In the genomic region with DNA sequence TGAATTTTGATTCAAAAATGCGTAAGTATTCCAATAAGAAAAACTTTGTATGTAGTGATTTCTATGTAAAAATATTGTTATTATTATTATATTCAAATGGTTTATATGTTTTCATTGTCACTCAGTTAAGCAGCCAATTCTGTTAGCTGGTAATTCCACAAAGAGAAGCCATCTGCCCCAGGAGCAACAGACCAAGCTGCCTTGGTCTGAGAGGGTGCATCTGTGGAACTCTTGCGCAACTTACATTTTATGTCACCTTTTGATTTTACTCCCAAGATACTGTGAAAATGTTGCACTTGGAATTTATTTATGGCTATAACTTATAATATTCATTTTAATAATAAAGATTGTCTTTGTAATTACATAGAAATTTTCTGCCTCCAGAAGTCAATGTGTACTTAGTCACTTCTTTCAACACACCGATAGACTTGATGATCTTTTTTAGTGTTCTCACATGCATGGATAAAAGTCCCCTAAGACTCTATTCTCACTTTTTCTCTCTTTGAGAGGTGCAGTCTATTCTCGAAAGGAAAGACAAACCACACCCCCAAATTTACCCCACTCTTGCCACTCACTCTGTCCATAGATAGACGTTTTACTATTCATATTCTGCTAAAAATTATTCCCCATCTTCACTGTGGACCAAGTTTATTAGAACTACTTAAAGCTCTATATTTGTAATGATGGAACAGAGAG, we compare ENCODE assay signal across 28 cellular contexts. TPM values are rescaled to one million over a fixed set of nuclear protein-coding genes. Genes with fewer than 3 reads are reported as not detected.
DNase-seq lines count a peak whose midpoint lies in the region; ATAC-seq, FAIRE-seq and TF ChIP-seq lines count a peak whose summit lies in the region.
"Had no signal": no experiment of that assay in that cellular context is flagged by ENCODE, and none has a peak within 500 bp of the region (broad histone marks: within the 10 kb centered on the region; RNA-seq: fewer than 3 reads in every experiment).

No MANE protein-coding gene starts in this region.

- H3K14ac ChIP-seq in neuronal stem cell (ENCODE audit: low read length), result no peak overlapping the region

- no peak overlapping the region for H4K91ac ChIP-seq in neuronal stem cell (ENCODE audit: low read depth, low read length, poor library complexity)

- POLR2A ChIA-PET in A549 (lab: Yijun Ruan, JAX), result no interaction called here
- POLR2A ChIA-PET in activated CD8-positive, alpha-beta T cell treated with anti-CD3 and anti-CD28 coated beads for 36 hours (lab: Charles Lee), result interaction anchor here (1.2 kb wide), 1 partner anchor 30 kb away, joined by 3 read pairs; no protein-coding TSS in a partner anchor

- no peak overlapping the region for H2BK12ac ChIP-seq in neuronal stem cell (ENCODE audit: low read length)

- H2AFZ ChIP-seq in neuronal stem cell (ENCODE audit: low read length), result no peak overlapping the region
- H2AFZ ChIP-seq: GM23338 had no signal

- intact Hi-C loops in activated CD8-positive, alpha-beta T cell treated with anti-CD3 and anti-CD28 coated beads for 36 hours (cut with micrococcal nuclease), result no loop called here

- TF ChIP-seq RAD21 in A549 (conservative IDR thresholded peaks at IDR 0.05 in 1 of 2, IDR thresholded peaks at IDR 0.05 in 1 of 2), result no peak

- H3K36me3 ChIP-seq in CD4-positive, CD25-positive, alpha-beta regulatory T cell (ENCODE audit: control insufficient read depth, insufficient read depth, low read length), result peaks cover 20% of the 10 kb centered on the region
- peaks cover 14% of the 10 kb centered on the region for H3K36me3 ChIP-seq in effector memory CD4-positive, alpha-beta T cell (ENCODE audit: control insufficient read depth, insufficient read depth, low read length)
- no peaks in the 10 kb centered on the region for H3K36me3 ChIP-seq in neuronal stem cell (replicated peaks in 1 of 2; ENCODE audit: control insufficient read depth in 2 of 2, insufficient read depth in 2 of 2, low read length in 2 of 2)
- H3K36me3 ChIP-seq: lower lobe of right lung, Peyer's patch, SJCRH30, upper lobe of left lung had no signal

- H3K9me3 ChIP-seq in A549 (no peaks in the 10 kb centered on the region), neuronal stem cell (replicated peaks in 1 of 2; ENCODE audit: control insufficient read depth in 2 of 2, insufficient read depth in 1 of 2, low read depth in 1 of 2, low read length in 2 of 2) (no peaks in the 10 kb centered on the region)
- no peaks in the 10 kb centered on the region for H3K9me3 ChIP-seq in CD4-positive, CD25-positive, alpha-beta regulatory T cell (ENCODE audit: control insufficient read depth in 2 of 2, low read length in 2 of 2)
- no peaks in the 10 kb centered on the region for H3K9me3 ChIP-seq in effector memory CD4-positive, alpha-beta T cell (ENCODE audit: control insufficient read depth, low read length)
- H3K9me3 ChIP-seq: lower lobe of right lung, mucosa of descending colon, Peyer's patch, SJCRH30, upper lobe of left lung had no signal

- H2BK5ac ChIP-seq in neuronal stem cell (ENCODE audit: low read length), result no peak overlapping the region

- no peaks in the 10 kb centered on the region for H3K9me3 Mint-ChIP-seq in CD4-positive, CD25-positive, alpha-beta regulatory T cell
- H3K9me3 Mint-ChIP-seq in activated CD8-positive, alpha-beta T cell treated with anti-CD3 and anti-CD28 coated beads for 36 hours, result no peaks in the 10 kb centered on the region
- peaks cover 8% of the 10 kb centered on the region for H3K9me3 Mint-ChIP-seq in osteocyte (ENCODE audit: unreplicated experiment)
- H3K9me3 Mint-ChIP-seq: GM23338 had no signal

- no peak overlapping the region for H2BK120ac ChIP-seq in neuronal stem cell (ENCODE audit: low read depth, low read length)

- H3K9ac ChIP-seq in neuronal stem cell (ENCODE audit: low read depth, low read length, poor library complexity), result no peak overlapping the region

- H3K23ac ChIP-seq in neuronal stem cell (ENCODE audit: low read depth, low read length, poor library complexity), result no peak overlapping the region

- no peaks in the 10 kb centered on the region for H3K27me3 ChIP-seq in CD4-positive, CD25-positive, alpha-beta regulatory T cell (ENCODE audit: control insufficient read depth, insufficient read depth, low read length)
- H3K27me3 ChIP-seq in effector memory CD4-positive, alpha-beta T cell (replicated peaks; ENCODE audit: control insufficient read depth, insufficient read depth, low read length, poor library complexity, severe bottlenecking), result no peaks in the 10 kb centered on the region
- H3K27me3 ChIP-seq in neuronal stem cell (ENCODE audit: control insufficient read depth in 3 of 3, insufficient read depth in 3 of 3, low read depth in 1 of 3, low read length in 3 of 3), result peaks cover 0 to 4% (median 0%) of the 10 kb centered on the region in 3 experiments
- H3K27me3 ChIP-seq: Peyer's patch, SJCRH30, upper lobe of left lung had no signal

- no peak overlapping the region for H3K18ac ChIP-seq in neuronal stem cell (ENCODE audit: low read length)

- no peak overlapping the region for H4K8ac ChIP-seq in neuronal stem cell (ENCODE audit: low read depth, low read length)

- H3K4me2 ChIP-seq in A549 (no peak overlapping the region), neuronal stem cell (ENCODE audit: insufficient read depth, low read length, poor library complexity, severe bottlenecking) (no peak overlapping the region)
- H3K4me2 ChIP-seq: GM23338 had no signal

- TF ChIP-seq EP300 in A549 (IDR thresholded peaks at IDR 0.05), result no peak

- H2BK15ac ChIP-seq in neuronal stem cell (ENCODE audit: low read length), result no peak overlapping the region

- peak overlapping the region; percentile 28 to 84 (median 63) for H3K27ac Mint-ChIP-seq in CD4-positive, CD25-positive, alpha-beta regulatory T cell
- H3K27ac Mint-ChIP-seq in activated CD8-positive, alpha-beta T cell treated with anti-CD3 and anti-CD28 coated beads for 36 hours, result peak overlapping the region; percentile 67
- no peak overlapping the region for H3K27ac Mint-ChIP-seq in osteocyte (ENCODE audit: unreplicated experiment)
- H3K27ac Mint-ChIP-seq: GM23338 had no signal

- ATAC-seq in A549 (no peak), HG03025 (IDR thresholded peaks at IDR 0.05; ENCODE audit: low FRiP score, unreplicated experiment) (no peak)
- no peak for ATAC-seq in CD4-positive, CD25-positive, alpha-beta regulatory T cell (ENCODE audit: low read depth in 2 of 2)
- peak; percentile 61 for ATAC-seq in activated CD8-positive, alpha-beta T cell treated with anti-CD3 and anti-CD28 coated beads for 36 hours
- ATAC-seq: GM23338, lower lobe of right lung had no signal

- TF ChIP-seq CTCF in A549 (IDR thresholded peaks at IDR 0.05) (no peak), osteocyte (IDR thresholded peaks at IDR 0.05) (no peak)
- TF ChIP-seq CTCF in activated CD8-positive, alpha-beta T cell treated with anti-CD3 and anti-CD28 coated beads for 36 hours (IDR thresholded peaks at IDR 0.05), result no peak

- H3K4me1 ChIP-seq in A549 (no peaks in the 10 kb centered on the region), neuronal stem cell (ENCODE audit: control insufficient read depth in 2 of 2, insufficient read depth in 1 of 2, low read depth in 1 of 2, low read length in 2 of 2) (no peaks in the 10 kb centered on the region)
- H3K4me1 ChIP-seq in CD4-positive, CD25-positive, alpha-beta regulatory T cell (ENCODE audit: control insufficient read depth, insufficient read depth, low read length, poor library complexity, severe bottlenecking), result peaks cover 40% of the 10 kb centered on the region
- peaks cover 11% of the 10 kb centered on the region for H3K4me1 ChIP-seq in effector memory CD4-positive, alpha-beta T cell (ENCODE audit: control insufficient read depth, insufficient read depth, low read length, poor library complexity, severe bottlenecking)
- H3K4me1 ChIP-seq: lower lobe of right lung, Peyer's patch, SJCRH30, upper lobe of left lung had no signal

- WGBS in A549 (ENCODE audit: missing lambda C conversion rate), result 44% methylated on average over 5 of the region's 5 CpGs
- WGBS in neuronal stem cell (ENCODE audit: extremely low coverage in 2 of 2, insufficient read length in 2 of 2, insufficient replicate concordance in 1 of 2), 2 donors, result no CpG with 5 or more reads among the region's 5 CpGs

- no peak overlapping the region for H2AK5ac ChIP-seq in neuronal stem cell (ENCODE audit: low read depth, low read length)

- no peak overlapping the region for H3K4ac ChIP-seq in neuronal stem cell (ENCODE audit: low read length)

- H3K79me1 ChIP-seq in neuronal stem cell (ENCODE audit: low read depth, low read length), result no peaks in the 10 kb centered on the region

- no peak for TF ChIP-seq POLR2A in A549 (IDR thresholded peaks at IDR 0.05; ENCODE audit: low read length)

- no peak for DNase-seq in A549 (ENCODE audit: low read depth in 1 of 2, low spot score in 1 of 2)
- no peak for DNase-seq in CD4-positive, CD25-positive, alpha-beta regulatory T cell
- no peak for DNase-seq in activated CD8-positive, alpha-beta T cell treated with anti-CD3 and anti-CD28 coated beads for 36 hours
- DNase-seq in effector memory CD4-positive, alpha-beta T cell, result no peak
- DNase-seq in osteocyte (ENCODE audit: extremely low spot score, unreplicated experiment), result no peak
- no peak for DNase-seq in hypothalamus (lab: John Stamatoyannopoulos, UW)
- no peak for DNase-seq in neuronal stem cell (ENCODE audit: low spot score)
- DNase-seq: activated CD4-positive, alpha-beta T cell treated with anti-CD3 and anti-CD28 coated beads for 48 hours; activated naive CD4-positive, alpha-beta T cell treated with anti-CD3 and anti-CD28 coated beads, Interleukin-2, amount 50 U/mL, for 16 hours; central memory CD4-positive, alpha-beta T cell; kidney glomerular epithelial cell; lower lobe of right lung; mucosa of descending colon; NCI-H2171; NCI-H524 treated with DMSO at 0.1 percent for 48 hours; NK-92 treated with Interleukin-12 subunit alpha and Interleukin-12 subunit beta, amount 100 ng/mL, for 24 hours; Peyer's patch; SJCRH30; stimulated activated CD8-positive, alpha-beta memory T cell treated with anti-CD3 and anti-CD28 coated beads, Interleukin-4, amount 100 ng/mL, for 48 hours; T-helper 1 cell; upper lobe of left lung had no signal

- H3K4me3 ChIP-seq in A549, result no peak overlapping the region
- H3K4me3 ChIP-seq in CD4-positive, CD25-positive, alpha-beta regulatory T cell (ENCODE audit: low read depth, low read length), result peak overlapping the region; percentile 62
- H3K4me3 ChIP-seq in effector memory CD4-positive, alpha-beta T cell (ENCODE audit: insufficient read depth, low read depth, low read length, poor library complexity, severe bottlenecking), result no peak overlapping the region
- no peak overlapping the region for H3K4me3 ChIP-seq in neuronal stem cell (ENCODE audit: low read length in 2 of 2)
- H3K4me3 ChIP-seq: GM23338, lower lobe of right lung, mucosa of descending colon, Peyer's patch, SJCRH30, upper lobe of left lung had no signal

- CTCF ChIA-PET in A549 (lab: Yijun Ruan, JAX), result no interaction called here
- CTCF ChIA-PET in activated CD8-positive, alpha-beta T cell treated with anti-CD3 and anti-CD28 coated beads for 36 hours (lab: Charles Lee), result interaction anchor here (1.0 kb wide), 1 partner anchor 238 kb away, joined by 3 read pairs; no protein-coding TSS in a partner anchor

- FAIRE-seq in A549 (lab: Jason Lieb, UNC), result no peak

- peaks cover 28 to 88% (median 59%) of the 10 kb centered on the region in 4 donors for H3K4me1 Mint-ChIP-seq in CD4-positive, CD25-positive, alpha-beta regulatory T cell
- H3K4me1 Mint-ChIP-seq in activated CD8-positive, alpha-beta T cell treated with anti-CD3 and anti-CD28 coated beads for 36 hours (ENCODE audit: low read depth), result peaks cover 83% of the 10 kb centered on the region
- H3K4me1 Mint-ChIP-seq in osteocyte (ENCODE audit: unreplicated experiment), result no peaks in the 10 kb centered on the region
- H3K4me1 Mint-ChIP-seq: GM23338 had no signal

- H3K27ac ChIP-seq in A549 (no peak overlapping the region), neuronal stem cell (replicated peaks; ENCODE audit: low read length) (no peak overlapping the region)
- peak overlapping the region; percentile 65 for H3K27ac ChIP-seq in CD4-positive, CD25-positive, alpha-beta regulatory T cell (ENCODE audit: insufficient read depth, low read length, poor library complexity, severe bottlenecking)
- peak overlapping the region; percentile 37 for H3K27ac ChIP-seq in effector memory CD4-positive, alpha-beta T cell (ENCODE audit: insufficient read depth, low read length, poor library complexity, severe bottlenecking)
- H3K27ac ChIP-seq: lower lobe of right lung, Peyer's patch, SJCRH30, upper lobe of left lung had no signal

- peaks cover 20% of the 10 kb centered on the region for H3K36me3 Mint-ChIP-seq in CD4-positive, CD25-positive, alpha-beta regulatory T cell
- peaks cover 62% of the 10 kb centered on the region for H3K36me3 Mint-ChIP-seq in activated CD8-positive, alpha-beta T cell treated with anti-CD3 and anti-CD28 coated beads for 36 hours (ENCODE audit: low read depth)
- no peaks in the 10 kb centered on the region for H3K36me3 Mint-ChIP-seq in osteocyte (ENCODE audit: unreplicated experiment)

- H3K4me3 Mint-ChIP-seq in CD4-positive, CD25-positive, alpha-beta regulatory T cell, result peak overlapping the region in 3 of 4 donors; percentile 44 to 88 (median 74)
- H3K4me3 Mint-ChIP-seq in activated CD8-positive, alpha-beta T cell treated with anti-CD3 and anti-CD28 coated beads for 36 hours, result peak overlapping the region; percentile 10
- no peak overlapping the region for H3K4me3 Mint-ChIP-seq in osteocyte (ENCODE audit: unreplicated experiment)
- H3K4me3 Mint-ChIP-seq: GM23338 had no signal

- no peaks in the 10 kb centered on the region for H3K27me3 Mint-ChIP-seq in CD4-positive, CD25-positive, alpha-beta regulatory T cell
- no peaks in the 10 kb centered on the region for H3K27me3 Mint-ChIP-seq in activated CD8-positive, alpha-beta T cell treated with anti-CD3 and anti-CD28 coated beads for 36 hours
- no peaks in the 10 kb centered on the region for H3K27me3 Mint-ChIP-seq in osteocyte (ENCODE audit: unreplicated experiment)

RNA-seq across cellular contexts. Expression of a gene that starts 30.6 kb away (rescaled TPM):
- not detected in 2 replicates for polyA plus RNA-seq in A549 (2011; rRNA removed)
- not detected in 2 replicates for polyA plus RNA-seq in A549 (2012; cell fraction: cytosol; rRNA removed)
- polyA plus RNA-seq in A549 (2012; cell fraction: nucleus; rRNA removed), result not detected in 2 replicates
- polyA plus RNA-seq in A549 (2017; fragmentation: RNase III; extraction: RNeasy Plus Mini Kit Qiagen cat#74134 plus additional on column Dnase treatment), result not detected in 3 replicates
- polyA minus RNA-seq in A549 (2011; rRNA and poly(A)+ RNA removed), result not detected in 2 replicates
- 58.3 TPM for total RNA-seq in CD4-positive, CD25-positive, alpha-beta regulatory T cell
- polyA plus RNA-seq in CD4-positive, CD25-positive, alpha-beta regulatory T cell, result 10 to 100 TPM in 1 of 4 donors, 1 to 10 TPM in 3; 6.3 to 14.8 (median 7.6) TPM
- total RNA-seq in activated CD8-positive, alpha-beta T cell treated with anti-CD3 and anti-CD28 coated beads for 36 hours, result 10 to 100 TPM; 23.4 to 23.9 TPM
- total RNA-seq in osteocyte, result not detected in 2 replicates
- polyA plus RNA-seq in neuronal stem cell (2013, experiment 1 of 2), result not detected
- not detected for polyA plus RNA-seq in neuronal stem cell (2013, experiment 2 of 2)
- total RNA-seq: astrocyte, dermis microvascular lymphatic vessel endothelial cell, G401, GM23338, LHCN-M2, pulmonary artery endothelial cell had no signal
- polyA plus RNA-seq: GM23338 had no signal

Comparison
In these comparisons a context has a peak if more than half of its experiments do, and no peak if none do; other contexts are left out.
1. H3K27ac ChIP-seq: peak in CD4-positive, CD25-positive, alpha-beta regulatory T cell (single experiment) and effector memory CD4-positive, alpha-beta T cell (single experiment); none in A549 (0 of 2) and neuronal stem cell (single experiment).
2. RNA of a gene that starts 30.6 kb away (total RNA-seq): 58.3 TPM in CD4-positive, CD25-positive, alpha-beta regulatory T cell (single experiment) and 23.4 to 23.9 TPM in activated CD8-positive, alpha-beta T cell treated with anti-CD3 and anti-CD28 coated beads for 36 hours; not detected in osteocyte; every median in the first group is over 10 times any median in the second.